20 cellular contexts compared by ENCODE assay signal in genomic region chr18:8501044-8501443, GRCh38.
A peak's percentile ranks its signal among the peaks of the same experiment; 100 is the strongest.
DNase-seq lines count a peak whose midpoint lies in the region; TF ChIP-seq lines count a peak whose summit lies in the region.
"Had no signal": no experiment of that assay in that cellular context is flagged by ENCODE, and none has a peak within 500 bp of the region (broad histone marks: within the 10 kb centered on the region; RNA-seq: fewer than 3 reads in every experiment).

No MANE protein-coding gene starts in this region.

- POLR2A ChIA-PET in A673 (lab: Charles Lee; ENCODE audit: low non-redundant PET): no interaction called here

- CTCF ChIA-PET in A673 (lab: Charles Lee): no interaction called here

- no peak overlapping the region for H3K9ac ChIP-seq in GM23248
- H3K9ac ChIP-seq: SK-N-SH had no signal

- H3K4me1 ChIP-seq in A673 (ENCODE audit: insufficient read depth, low read length, poor library complexity, severe bottlenecking) (no peaks in the 10 kb centered on the region), ovary (ENCODE audit: insufficient read depth) (peaks cover 2% of the 10 kb centered on the region), GM23248 (ENCODE audit: insufficient read depth) (no peaks in the 10 kb centered on the region)

- H3K9me3 ChIP-seq in A673 (ENCODE audit: low read depth, low read length, poor library complexity, severe bottlenecking) (no peaks in the 10 kb centered on the region), ovary (no peaks in the 10 kb centered on the region), GM23248 (ENCODE audit: low read depth) (no peaks in the 10 kb centered on the region)
- H3K9me3 ChIP-seq: esophagus squamous epithelium, heart right ventricle, SK-N-SH had no signal

- no peak for TF ChIP-seq POLR2A in ovary (IDR thresholded peaks at IDR 0.05)

- H3K36me3 ChIP-seq in A673 (ENCODE audit: insufficient read depth, low read length, poor library complexity, severe bottlenecking): no peaks in the 10 kb centered on the region
- H3K36me3 ChIP-seq in ovary: no peaks in the 10 kb centered on the region
- H3K36me3 ChIP-seq in GM23248 (ENCODE audit: low read depth): no peaks in the 10 kb centered on the region
- H3K36me3 ChIP-seq: esophagus squamous epithelium, heart right ventricle had no signal

- peak; percentile 11 for DNase-seq in A673 (ENCODE audit: low spot score)
- peak; percentile 19 for DNase-seq in NCI-H1092 (lab: John Stamatoyannopoulos, UW)
- DNase-seq in NCI-H2107 treated with DMSO at 0.1 percent for 48 hours (lab: John Stamatoyannopoulos, UW; ENCODE audit: unreplicated experiment): peak; percentile 71
- peak; percentile 45 for DNase-seq in SK-N-DZ (ENCODE audit: low spot score)
- DNase-seq in ovary: no peak
- no peak for DNase-seq in GM23248
- DNase-seq in dermis blood vessel endothelial cell: no peak
- DNase-seq in SIG-M5 (lab: John Stamatoyannopoulos, UW): no peak
- DNase-seq: activated CD4-positive, alpha-beta memory T cell treated with anti-CD3 and anti-CD28 coated beads for 36 hours; activated naive CD8-positive, alpha-beta T cell treated with anti-CD3 and anti-CD28 coated beads for 36 hours; activated T-cell treated with anti-CD3 and anti-CD28 coated beads, Interleukin-2, amount 50 U/mL, for 24 hours; CD8-positive, alpha-beta T cell; esophagus squamous epithelium; GDM1; H9; heart right ventricle; mesendoderm; NCI-H524; PC-3; SK-N-SH had no signal

- TF ChIP-seq EP300 in ovary (IDR thresholded peaks at IDR 0.05): no peak

- no peaks in the 10 kb centered on the region for H3K9me2 ChIP-seq in GM23248 (ENCODE audit: insufficient read depth)
- H3K9me2 ChIP-seq: SK-N-SH had no signal

- no peak overlapping the region for H2AFZ ChIP-seq in GM23248

- intact Hi-C loops in A673 (cut with micrococcal nuclease; ENCODE audit: unreplicated experiment): no loop called here
- intact Hi-C loops in ovary (cut with DNase I): no loop called here

- no TSS peak for BruUV-seq in A673 (replicated peaks; lab: Mats Ljungman, UMichigan)

- H3K27ac ChIP-seq in A673 (ENCODE audit: low read depth, low read length, poor library complexity, severe bottlenecking) (no peak overlapping the region), ovary (no peak overlapping the region), GM23248 (no peak overlapping the region)
- H3K27ac ChIP-seq: esophagus squamous epithelium, heart right ventricle had no signal

- in situ Hi-C loops in GM23248 (cut with MboI): no loop called here

- no peak for TF ChIP-seq CTCF in A673 (conservative IDR thresholded peaks at IDR 0.05; ENCODE audit: low read depth, low read length)
- no peak for TF ChIP-seq CTCF in ovary (IDR thresholded peaks at IDR 0.05)

- 8 to 15% (median 9%) methylated on average over 12 of the region's 12 CpGs for WGBS in ovary, 3 donors
- 6 to 9% methylated on average over 12 of the region's 12 CpGs for WGBS in GM23248 (ENCODE audit: low coverage in 1 of 2, low lambda C conversion rate in 2 of 2, missing lambda C conversion rate in 2 of 2), 2 experiments

- H4K20me1 ChIP-seq in GM23248 (ENCODE audit: insufficient read depth): no peaks in the 10 kb centered on the region

- H3K4me3 ChIP-seq in A673 (ENCODE audit: low read depth, low read length, poor library complexity, severe bottlenecking) (no peak overlapping the region), ovary (no peak overlapping the region), GM23248 (no peak overlapping the region)
- H3K4me3 ChIP-seq: esophagus squamous epithelium, heart right ventricle had no signal

- H3K27me3 ChIP-seq in A673 (replicated peaks; ENCODE audit: insufficient read depth, low read depth, low read length, poor library complexity) (peaks cover 12% of the 10 kb centered on the region), ovary (no peaks in the 10 kb centered on the region), GM23248 (replicated peaks; ENCODE audit: insufficient read depth) (peaks cover 40% of the 10 kb centered on the region)
- H3K27me3 ChIP-seq: heart right ventricle had no signal

- no peak overlapping the region for H3K4me2 ChIP-seq in GM23248 (ENCODE audit: unreplicated experiment)
- H3K4me2 ChIP-seq: SK-N-SH had no signal

- no peaks in the 10 kb centered on the region for H3F3A ChIP-seq in GM23248 (ENCODE audit: insufficient read depth)

- H3K79me2 ChIP-seq in GM23248 (ENCODE audit: insufficient read depth): no peaks in the 10 kb centered on the region

Comparison
In these comparisons a context has a peak if more than half of its experiments do, and no peak if none do; other contexts are left out.
1. DNase-seq: peak in A673 (single experiment), NCI-H1092 (single experiment), NCI-H2107 treated with DMSO at 0.1 percent for 48 hours (single experiment) and SK-N-DZ (single experiment); none in ovary (0 of 5), GM23248 (single experiment), dermis blood vessel endothelial cell (single experiment) and SIG-M5 (single experiment).